Comparison of ENCODE assay signal across 20 cellular contexts in the genomic region with DNA sequence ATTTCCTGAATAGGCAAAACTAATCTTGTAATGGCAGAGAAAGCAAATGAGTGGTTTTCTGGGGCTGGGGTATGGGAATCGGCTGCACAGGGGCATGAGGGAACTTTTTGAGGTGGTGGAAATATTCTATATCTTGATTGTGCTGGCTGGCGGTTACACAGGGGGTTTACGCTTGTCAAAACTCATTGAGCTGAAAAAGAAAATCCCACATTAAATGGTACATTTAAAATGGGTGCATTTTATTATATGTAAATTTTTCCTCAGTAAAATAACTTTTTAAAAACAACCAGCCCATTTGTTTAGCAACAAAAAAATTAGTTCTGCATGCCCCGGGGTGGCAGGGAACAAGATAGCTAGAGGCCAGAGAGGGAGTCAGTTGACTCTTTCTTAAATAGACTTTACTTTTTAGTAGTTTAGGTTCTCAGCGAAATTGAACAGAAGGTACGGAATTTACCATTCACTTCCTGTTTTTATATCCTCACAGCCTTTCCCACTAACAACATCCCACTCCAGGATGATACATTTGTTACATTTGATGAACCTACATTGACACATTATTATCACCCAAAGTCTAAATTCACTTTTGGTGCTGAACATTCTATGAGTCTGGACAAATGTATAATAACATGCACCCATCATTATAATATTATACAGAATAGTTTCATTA. TPM values are rescaled to one million over a fixed set of nuclear protein-coding genes. Genes with fewer than 3 reads are reported as not detected.
"Had no signal": no experiment of that assay in that cellular context is flagged by ENCODE, and none has a peak within 500 bp of the region (broad histone marks: within the 10 kb centered on the region; RNA-seq: fewer than 3 reads in every experiment).

No MANE protein-coding gene starts in this region.

- H3K27me3 ChIP-seq: dorsolateral prefrontal cortex, hepatocyte, pancreas, sigmoid colon, spleen, upper lobe of right lung had no signal

- H3K27ac ChIP-seq: dorsolateral prefrontal cortex, hepatocyte, pancreas, sigmoid colon, thoracic aorta, upper lobe of right lung had no signal

- H3K4me3 Mint-ChIP-seq: activated CD8-positive, alpha-beta T cell treated with anti-CD3 and anti-CD28 coated beads, Interleukin-2, amount 10 ng/mL, durations not matched to agents 7 days and 5 days; activated naive CD8-positive, alpha-beta T cell; activated T-cell treated with anti-CD3 and anti-CD28 coated beads, Interleukin-2, amount 50 U/mL, for 72 hours; neural crest cell had no signal

- H3K4me3 ChIP-seq: dorsolateral prefrontal cortex, hepatocyte, lung, pancreas, sigmoid colon, spleen, thoracic aorta, upper lobe of right lung had no signal

- H3K4me1 ChIP-seq: pancreas, sigmoid colon, upper lobe of right lung had no signal

- H3K36me3 ChIP-seq: pancreas, sigmoid colon, spleen, thoracic aorta, upper lobe of right lung had no signal

- ATAC-seq: activated CD8-positive, alpha-beta T cell treated with anti-CD3 and anti-CD28 coated beads, Interleukin-2, amount 10 ng/mL, durations not matched to agents 7 days and 5 days; pancreas; upper lobe of right lung had no signal

- H3K4me2 ChIP-seq: hepatocyte had no signal

- H3K9me3 Mint-ChIP-seq: activated T-cell treated with anti-CD3 and anti-CD28 coated beads, Interleukin-2, amount 50 U/mL, for 72 hours had no signal

- H3K36me3 Mint-ChIP-seq: activated naive CD8-positive, alpha-beta T cell had no signal

- H3K27ac Mint-ChIP-seq: activated CD8-positive, alpha-beta T cell treated with anti-CD3 and anti-CD28 coated beads, Interleukin-2, amount 10 ng/mL, durations not matched to agents 7 days and 5 days; activated naive CD8-positive, alpha-beta T cell; activated T-cell treated with anti-CD3 and anti-CD28 coated beads, Interleukin-2, amount 50 U/mL, for 72 hours had no signal

- H2AFZ ChIP-seq: hepatocyte had no signal

- DNase-seq: activated CD4-positive, alpha-beta T cell treated with anti-CD3 and anti-CD28 coated beads for 48 hours; activated CD8-positive, alpha-beta memory T cell treated with anti-CD3 and anti-CD28 coated beads, Interleukin-2, amount 50 U/mL, for 48 hours; activated CD8-positive, alpha-beta T cell treated with anti-CD3 and anti-CD28 coated beads, Interleukin-2, amount 10 ng/mL, durations not matched to agents 7 days and 5 days; activated gamma-delta T cell treated with Interleukin-2 at 50 U/mL for 16 hours; activated T-cell treated with anti-CD3 and anti-CD28 coated beads, Interleukin-2, amount 50 U/mL, for 72 hours; amniotic stem cell; dorsolateral prefrontal cortex; islet precursor cell; midbrain; pancreas; sigmoid colon; spleen; upper lobe of right lung had no signal

- H3K4me1 Mint-ChIP-seq: neural crest cell had no signal

- H3K27me3 Mint-ChIP-seq: activated naive CD8-positive, alpha-beta T cell had no signal

- H3K79me2 ChIP-seq: hepatocyte had no signal

- H3K9me3 ChIP-seq: pancreas, sigmoid colon, thoracic aorta, upper lobe of right lung had no signal

RNA-seq across cellular contexts. Expression of gene BCL2A1, which starts 41.2 kb away (rescaled TPM):
- total RNA-seq: glomerular endothelial cell, myocyte, neural crest cell had no signal
